16 cellular contexts compared by ENCODE assay signal in the genomic region with DNA sequence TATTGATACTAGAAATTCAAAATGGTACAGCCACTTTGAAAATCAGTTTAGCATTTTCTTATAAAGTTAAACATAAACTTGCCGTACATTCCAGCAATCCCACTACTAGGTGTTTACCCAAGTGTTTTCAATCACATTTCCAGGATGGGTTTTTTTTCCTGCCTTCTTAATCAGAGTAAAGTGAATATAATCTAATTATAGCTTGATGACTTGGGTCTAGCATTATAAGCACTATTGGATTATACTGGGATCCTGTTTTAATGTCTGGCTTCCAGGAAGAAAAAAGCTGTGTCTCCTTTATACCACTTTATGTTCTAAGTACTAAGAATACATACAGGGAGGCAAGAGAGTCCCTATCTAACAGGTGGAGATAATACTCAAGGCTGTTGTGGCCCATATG.
DNase-seq lines count a peak whose midpoint lies in the region; ATAC-seq and TF ChIP-seq lines count a peak whose summit lies in the region.
"Had no signal": no experiment of that assay in that cellular context is flagged by ENCODE, and none has a peak within 500 bp of the region (broad histone marks: within the 10 kb centered on the region; RNA-seq: fewer than 3 reads in every experiment).

No MANE protein-coding gene starts in this region.

- no peaks in the 10 kb centered on the region for H3K9me3 ChIP-seq in SK-N-SH
- H3K9me3 ChIP-seq: BE2C had no signal

- POLR2A ChIA-PET in SK-N-SH (lab: Yijun Ruan, JAX) = interaction anchor here (1.4 kb wide), 1 partner anchor 103 kb away, joined by 6 read pairs; a partner anchor contains a TSS
- POLR2A ChIA-PET in activated CD4-positive, alpha-beta memory T cell treated with anti-CD3 and anti-CD28 coated beads for 36 hours (lab: Charles Lee) = no interaction called here

- no peak for TF ChIP-seq RAD21 in SK-N-SH (IDR thresholded peaks at IDR 0.05; ENCODE audit: low read length)

- no peak overlapping the region for H3K4me3 ChIP-seq in SK-N-SH (ENCODE audit: low read depth in 2 of 2, low read length in 1 of 2)
- H3K4me3 ChIP-seq: GM23338 had no signal

- no peaks in the 10 kb centered on the region for H3K27me3 ChIP-seq in SK-N-SH (ENCODE audit: insufficient read depth)
- H3K27me3 ChIP-seq: BE2C had no signal

- no peaks in the 10 kb centered on the region for H3K36me3 Mint-ChIP-seq in activated CD4-positive, alpha-beta memory T cell treated with anti-CD3 and anti-CD28 coated beads for 36 hours
- H3K36me3 Mint-ChIP-seq: CD4-positive, CD25-positive, alpha-beta regulatory T cell; CD8-positive, alpha-beta memory T cell had no signal

- H3K36me3 ChIP-seq in SK-N-SH (replicated peaks in 1 of 2; ENCODE audit: control insufficient read depth in 1 of 2, insufficient read depth in 2 of 2, low read length in 1 of 2) = no peaks in the 10 kb centered on the region
- H3K36me3 ChIP-seq: BE2C had no signal

- CTCF ChIA-PET in SK-N-SH (lab: Yijun Ruan, JAX) = interaction anchor here (1.4 kb wide), 1 partner anchor 239 kb away, joined by 3 read pairs; no protein-coding TSS in a partner anchor
- CTCF ChIA-PET in activated CD4-positive, alpha-beta memory T cell treated with anti-CD3 and anti-CD28 coated beads for 36 hours (lab: Charles Lee) = no interaction called here

- peak overlapping the region; percentile 86 to 99; a peak in 3 of 4 replicates for H3K27ac ChIP-seq in SK-N-SH (ENCODE audit: low read depth in 2 of 2, low read length in 1 of 2)
- H3K27ac ChIP-seq: HL-60 had no signal

- intact Hi-C loops in left colon (cut with DNase I, micrococcal nuclease) = no loop called here
- intact Hi-C loops in activated CD4-positive, alpha-beta memory T cell treated with anti-CD3 and anti-CD28 coated beads for 36 hours (cut with micrococcal nuclease) = no loop called here

- H3K4me2 ChIP-seq in SK-N-SH = no peak overlapping the region
- H3K4me2 ChIP-seq: GM23338 had no signal

- H3K4me3 Mint-ChIP-seq in activated CD4-positive, alpha-beta memory T cell treated with anti-CD3 and anti-CD28 coated beads for 36 hours = no peak overlapping the region
- H3K4me3 Mint-ChIP-seq: CD4-positive, CD25-positive, alpha-beta regulatory T cell; CD8-positive, alpha-beta memory T cell; GM23338 had no signal

- peaks cover 9 to 25% of the 10 kb centered on the region in 2 experiments for H3K4me1 ChIP-seq in SK-N-SH (ENCODE audit: control insufficient read depth in 1 of 2, insufficient read depth in 2 of 2, low read depth in 1 of 2, low read length in 1 of 2)

- TF ChIP-seq CTCF in SK-N-SH (IDR thresholded peaks at IDR 0.05) = no peak

- H3K9ac ChIP-seq in SK-N-SH = no peak overlapping the region

- peak; percentile 23 for ATAC-seq in left colon
- ATAC-seq: GM23338 had no signal

- DNase-seq in NCI-H82 (lab: John Stamatoyannopoulos, UW) (peak; percentile 92), SK-N-SH (no peak), left colon (no peak), renal cortical epithelial cell (ENCODE audit: low read depth) (peak; percentile 16), D341Med (ENCODE audit: low spot score) (no peak)
- DNase-seq in activated CD4-positive, alpha-beta memory T cell treated with anti-CD3 and anti-CD28 coated beads for 36 hours = no peak
- DNase-seq in activated CD4-positive, alpha-beta T cell treated with anti-CD3 and anti-CD28 coated beads, Interleukin-2, amount 50 U/mL, for 4 hours = no peak
- DNase-seq: ACHN; C1 segment of cervical spinal cord; CD4-positive, CD25-positive, alpha-beta regulatory T cell; CD8-positive, alpha-beta memory T cell; COR-L47; HCEC 1CT had no signal

- no peak overlapping the region for H3K27ac Mint-ChIP-seq in activated CD4-positive, alpha-beta memory T cell treated with anti-CD3 and anti-CD28 coated beads for 36 hours
- H3K27ac Mint-ChIP-seq: CD8-positive, alpha-beta memory T cell; GM23338 had no signal

- H3K9me2 ChIP-seq in SK-N-SH = no peaks in the 10 kb centered on the region

- H3K4me1 Mint-ChIP-seq in activated CD4-positive, alpha-beta memory T cell treated with anti-CD3 and anti-CD28 coated beads for 36 hours (ENCODE audit: low read depth) = no peaks in the 10 kb centered on the region
- H3K4me1 Mint-ChIP-seq: CD4-positive, CD25-positive, alpha-beta regulatory T cell; CD8-positive, alpha-beta memory T cell; GM23338 had no signal

- no peaks in the 10 kb centered on the region for H3K9me3 Mint-ChIP-seq in activated CD4-positive, alpha-beta memory T cell treated with anti-CD3 and anti-CD28 coated beads for 36 hours
- H3K9me3 Mint-ChIP-seq: CD4-positive, CD25-positive, alpha-beta regulatory T cell; CD8-positive, alpha-beta memory T cell; GM23338 had no signal

- no peak overlapping the region for H2AFZ ChIP-seq in SK-N-SH (ENCODE audit: low read depth)
- H2AFZ ChIP-seq: GM23338 had no signal

- peak in 1 of 2 experiments; percentile 56; a peak in 1 of 4 replicates for TF ChIP-seq EP300 in SK-N-SH (IDR thresholded peaks at IDR 0.05; ENCODE audit: borderline replicate concordance in 1 of 2, low read depth in 1 of 2, low read length in 1 of 2)

- no peaks in the 10 kb centered on the region for H3K27me3 Mint-ChIP-seq in activated CD4-positive, alpha-beta memory T cell treated with anti-CD3 and anti-CD28 coated beads for 36 hours

- H3K79me2 ChIP-seq in SK-N-SH (ENCODE audit: insufficient read depth) = no peaks in the 10 kb centered on the region

- H4K20me1 ChIP-seq in SK-N-SH (ENCODE audit: insufficient read depth) = no peaks in the 10 kb centered on the region

- peaks cover 13% of the 10 kb centered on the region for H3F3A ChIP-seq in SK-N-SH (replicated peaks; ENCODE audit: insufficient read depth)

- WGBS in SK-N-SH (ENCODE audit: low lambda C conversion rate) = 46% methylated on average over 1 of the region's 1 CpG

TF ChIP-seq in SK-N-SH, 30 proteins besides CTCF, POLR2A, EP300 and RAD21:
- TF ChIP-seq, protein P1, sequence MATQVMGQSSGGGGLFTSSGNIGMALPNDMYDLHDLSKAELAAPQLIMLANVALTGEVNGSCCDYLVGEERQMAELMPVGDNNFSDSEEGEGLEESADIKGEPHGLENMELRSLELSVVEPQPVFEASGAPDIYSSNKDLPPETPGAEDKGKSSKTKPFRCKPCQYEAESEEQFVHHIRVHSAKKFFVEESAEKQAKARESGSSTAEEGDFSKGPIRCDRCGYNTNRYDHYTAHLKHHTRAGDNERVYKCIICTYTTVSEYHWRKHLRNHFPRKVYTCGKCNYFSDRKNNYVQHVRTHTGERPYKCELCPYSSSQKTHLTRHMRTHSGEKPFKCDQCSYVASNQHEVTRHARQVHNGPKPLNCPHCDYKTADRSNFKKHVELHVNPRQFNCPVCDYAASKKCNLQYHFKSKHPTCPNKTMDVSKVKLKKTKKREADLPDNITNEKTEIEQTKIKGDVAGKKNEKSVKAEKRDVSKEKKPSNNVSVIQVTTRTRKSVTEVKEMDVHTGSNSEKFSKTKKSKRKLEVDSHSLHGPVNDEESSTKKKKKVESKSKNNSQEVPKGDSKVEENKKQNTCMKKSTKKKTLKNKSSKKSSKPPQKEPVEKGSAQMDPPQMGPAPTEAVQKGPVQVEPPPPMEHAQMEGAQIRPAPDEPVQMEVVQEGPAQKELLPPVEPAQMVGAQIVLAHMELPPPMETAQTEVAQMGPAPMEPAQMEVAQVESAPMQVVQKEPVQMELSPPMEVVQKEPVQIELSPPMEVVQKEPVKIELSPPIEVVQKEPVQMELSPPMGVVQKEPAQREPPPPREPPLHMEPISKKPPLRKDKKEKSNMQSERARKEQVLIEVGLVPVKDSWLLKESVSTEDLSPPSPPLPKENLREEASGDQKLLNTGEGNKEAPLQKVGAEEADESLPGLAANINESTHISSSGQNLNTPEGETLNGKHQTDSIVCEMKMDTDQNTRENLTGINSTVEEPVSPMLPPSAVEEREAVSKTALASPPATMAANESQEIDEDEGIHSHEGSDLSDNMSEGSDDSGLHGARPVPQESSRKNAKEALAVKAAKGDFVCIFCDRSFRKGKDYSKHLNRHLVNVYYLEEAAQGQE (IDR thresholded peaks at IDR 0.05; ENCODE audit: low read depth, low read length) = no peak
- TF ChIP-seq, protein P2, sequence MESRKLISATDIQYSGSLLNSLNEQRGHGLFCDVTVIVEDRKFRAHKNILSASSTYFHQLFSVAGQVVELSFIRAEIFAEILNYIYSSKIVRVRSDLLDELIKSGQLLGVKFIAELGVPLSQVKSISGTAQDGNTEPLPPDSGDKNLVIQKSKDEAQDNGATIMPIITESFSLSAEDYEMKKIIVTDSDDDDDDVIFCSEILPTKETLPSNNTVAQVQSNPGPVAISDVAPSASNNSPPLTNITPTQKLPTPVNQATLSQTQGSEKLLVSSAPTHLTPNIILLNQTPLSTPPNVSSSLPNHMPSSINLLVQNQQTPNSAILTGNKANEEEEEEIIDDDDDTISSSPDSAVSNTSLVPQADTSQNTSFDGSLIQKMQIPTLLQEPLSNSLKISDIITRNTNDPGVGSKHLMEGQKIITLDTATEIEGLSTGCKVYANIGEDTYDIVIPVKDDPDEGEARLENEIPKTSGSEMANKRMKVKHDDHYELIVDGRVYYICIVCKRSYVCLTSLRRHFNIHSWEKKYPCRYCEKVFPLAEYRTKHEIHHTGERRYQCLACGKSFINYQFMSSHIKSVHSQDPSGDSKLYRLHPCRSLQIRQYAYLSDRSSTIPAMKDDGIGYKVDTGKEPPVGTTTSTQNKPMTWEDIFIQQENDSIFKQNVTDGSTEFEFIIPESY (IDR thresholded peaks at IDR 0.05; ENCODE audit: borderline replicate concordance, low read depth) = no peak
- TF ChIP-seq RXRA (IDR thresholded peaks at IDR 0.05; ENCODE audit: borderline replicate concordance, low read depth) (no peak), MEF2A (IDR thresholded peaks at IDR 0.05; ENCODE audit: borderline replicate concordance, low read depth) (no peak), JUND (IDR thresholded peaks at IDR 0.05) (no peak), RFX5 (IDR thresholded peaks at IDR 0.05; ENCODE audit: low read length) (no peak), GABPA (IDR thresholded peaks at IDR 0.05; ENCODE audit: low read depth) (no peak), ELF1 (IDR thresholded peaks at IDR 0.05) (no peak)

Comparison
In these comparisons a context has a peak if more than half of its experiments do, and no peak if none do; other contexts are left out.
1. DNase-seq: peak in NCI-H82 (single experiment) and renal cortical epithelial cell (single experiment); none in SK-N-SH (single experiment), left colon (0 of 2), D341Med (single experiment), activated CD4-positive, alpha-beta memory T cell treated with anti-CD3 and anti-CD28 coated beads for 36 hours (single experiment) and activated CD4-positive, alpha-beta T cell treated with anti-CD3 and anti-CD28 coated beads, Interleukin-2, amount 50 U/mL, for 4 hours (0 of 2).